ENCODE assay signal across 12 cellular contexts in genomic region chr2:85541753-85542457, GRCh38. TPM values are rescaled to one million over a fixed set of nuclear protein-coding genes. Genes with fewer than 3 reads are reported as not detected.
A peak's percentile ranks its signal among the peaks of the same experiment; 100 is the strongest.
DNase-seq lines count a peak whose midpoint lies in the region; ATAC-seq, FAIRE-seq and TF ChIP-seq lines count a peak whose summit lies in the region.
"Had no signal": no experiment of that assay in that cellular context is flagged by ENCODE, and none has a peak within 500 bp of the region (broad histone marks: within the 10 kb centered on the region; RNA-seq: fewer than 3 reads in every experiment).

No MANE protein-coding gene starts in this region.

- dilution Hi-C loops in keratinocyte (cut with MboI; ENCODE audit: extremely low pct_ligation_motif_present, low sequenced_read_pairs): no loop called here

- peak overlapping the region; percentile 100 for H3K9ac ChIP-seq in keratinocyte (ENCODE audit: control insufficient read depth, extremely low read depth, insufficient read depth, low read length)

- ATAC-seq in heart left ventricle (no peak), Right ventricle myocardium inferior (no peak), HG02981 (IDR thresholded peaks at IDR 0.05; ENCODE audit: unreplicated experiment) (no peak), foreskin keratinocyte (no peak)
- ATAC-seq: left colon had no signal

- H3K4me3 ChIP-seq in heart left ventricle: peak overlapping the region in 11 of 12 donors; percentile 17 to 98 (median 91)
- peak overlapping the region; percentile 75 to 97 (median 86) for H3K4me3 ChIP-seq in keratinocyte (ENCODE audit: control insufficient read depth in 2 of 3, extremely low read depth in 1 of 3, insufficient read depth in 2 of 3, low read depth in 1 of 3, low read length in 3 of 3)
- H3K4me3 ChIP-seq in tibial nerve: peak overlapping the region in 3 of 4 donors; percentile 71 to 98 (median 79)

- WGBS in heart left ventricle, 4 donors: 51 to 58% (median 53%) methylated on average over 5 of the region's 5 CpGs
- 41 to 42% methylated on average over 5 of the region's 5 CpGs for WGBS in tibial nerve, 2 donors

- H3K9me3 ChIP-seq in heart left ventricle: no peaks in the 10 kb centered on the region
- H3K9me3 ChIP-seq in keratinocyte (ENCODE audit: control insufficient read depth, low read depth, low read length): no peaks in the 10 kb centered on the region
- H3K9me3 ChIP-seq in tibial nerve: no peaks in the 10 kb centered on the region

- intact Hi-C loops in heart left ventricle (cut with DNase I) (no loop called here), Right ventricle myocardium inferior (cut with DNase I) (no loop called here)

- peaks cover 46% of the 10 kb centered on the region for H4K20me1 ChIP-seq in keratinocyte (ENCODE audit: control insufficient read depth, extremely low read depth, insufficient read depth, low read length)

- peaks cover 2% of the 10 kb centered on the region for H3K9me1 ChIP-seq in keratinocyte (ENCODE audit: control insufficient read depth, extremely low read depth, insufficient read depth, low read length)

- H2AFZ ChIP-seq in keratinocyte (ENCODE audit: control insufficient read depth, low read length): no peak overlapping the region

- TF ChIP-seq CTCF in heart left ventricle (IDR thresholded peaks at IDR 0.05): no peak
- no peak for TF ChIP-seq CTCF in keratinocyte (optimal IDR thresholded peaks at IDR 0.05 in 1 of 3, IDR thresholded peaks at IDR 0.05 in 1 of 3, conservative IDR thresholded peaks at IDR 0.05 in 1 of 3; ENCODE audit: extremely low read depth in 1 of 3, insufficient read depth in 2 of 3, low read length in 3 of 3)
- TF ChIP-seq CTCF in tibial nerve (IDR thresholded peaks at IDR 0.05): no peak
- no peak for TF ChIP-seq CTCF in foreskin keratinocyte (conservative IDR thresholded peaks at IDR 0.05)

- DNase-seq in heart left ventricle (no peak), Right ventricle myocardium inferior (ENCODE audit: missing footprints) (no peak), keratinocyte (ENCODE audit: low read depth, low spot score) (no peak), tibial nerve (ENCODE audit: low spot score in 2 of 2) (no peak), foreskin keratinocyte (no peak), activated gamma-delta T cell treated with Interleukin-2 at 50 U/mL for 16 hours (no peak)
- DNase-seq: activated CD4-positive, alpha-beta T cell treated with anti-CD3 and anti-CD28 coated beads, Interleukin-2, amount 50 U/mL, for 4 hours; DMS53; NCI-H1092 treated with DMSO at 0.1 percent for 48 hours had no signal

- no peak for FAIRE-seq in keratinocyte (lab: Jason Lieb, UNC)

- H3K4me1 ChIP-seq in heart left ventricle (peaks cover 0 to 55% (median 42%) of the 10 kb centered on the region in 12 donors), keratinocyte (ENCODE audit: control insufficient read depth, extremely low read depth, insufficient read depth, low read length) (peaks cover 57% of the 10 kb centered on the region), tibial nerve (peaks cover 0 to 44% (median 23%) of the 10 kb centered on the region in 4 donors), foreskin keratinocyte (peaks cover 40% of the 10 kb centered on the region)

- H3K27ac ChIP-seq in heart left ventricle (peak overlapping the region in 9 of 12 donors; percentile 94 to 100 (median 99)), angular gyrus (ENCODE audit: low read depth, low read length) (peak overlapping the region; percentile 29), keratinocyte (ENCODE audit: control insufficient read depth, insufficient read depth, low read length) (peak overlapping the region; percentile 22), tibial nerve (peak overlapping the region in 3 of 4 donors; percentile 10 to 98 (median 97)), foreskin keratinocyte (no peak overlapping the region)

- peak overlapping the region; percentile 92 for H3K4me2 ChIP-seq in keratinocyte (ENCODE audit: control insufficient read depth, extremely low read depth, insufficient read depth, low read depth, low read length)

- H3K79me2 ChIP-seq in keratinocyte (ENCODE audit: control insufficient read depth, insufficient read depth, low read length): peaks cover 55% of the 10 kb centered on the region

- no peaks in the 10 kb centered on the region for H3K27me3 ChIP-seq in heart left ventricle
- no peaks in the 10 kb centered on the region for H3K27me3 ChIP-seq in keratinocyte (ENCODE audit: control insufficient read depth, extremely low read depth, insufficient read depth, low read length)
- H3K27me3 ChIP-seq in tibial nerve: no peaks in the 10 kb centered on the region
- no peaks in the 10 kb centered on the region for H3K27me3 ChIP-seq in foreskin keratinocyte

- H3K36me3 ChIP-seq in heart left ventricle (peaks cover 4 to 68% (median 57%) of the 10 kb centered on the region in 9 donors), keratinocyte (ENCODE audit: control insufficient read depth in 2 of 2, extremely low read depth in 1 of 2, insufficient read depth in 2 of 2, low read length in 2 of 2) (peaks cover 13 to 51% of the 10 kb centered on the region in 2 experiments), tibial nerve (peaks cover 11 to 58% (median 40%) of the 10 kb centered on the region in 3 donors)

- no peak for TF ChIP-seq EP300 in tibial nerve (IDR thresholded peaks at IDR 0.05)

- no peak for TF ChIP-seq POLR2A in heart left ventricle (IDR thresholded peaks at IDR 0.05)
- no peak for TF ChIP-seq POLR2A in tibial nerve (IDR thresholded peaks at IDR 0.05)

RNA-seq across cellular contexts. Expression of gene MAT2A, which starts 2.9 kb away (rescaled TPM):
- total RNA-seq in heart left ventricle: 100 to 1,000 TPM in 7 of 9 donors, 10 to 100 TPM in 2; 66.0 to 218 (median 128) TPM
- 100 to 1,000 TPM in 1 of 2 donors, 10 to 100 TPM in 1; 72.3 to 131 TPM for polyA plus RNA-seq in heart left ventricle
- total RNA-seq in Right ventricle myocardium inferior: 118 TPM
- 304 to 353 TPM (median 304 TPM) in 3 replicates for polyA plus RNA-seq in keratinocyte
- 57.4 TPM for polyA plus RNA-seq in keratinocyte (2011; ENCODE audit: low read depth)
- polyA plus RNA-seq in keratinocyte (2011; cell fraction: cytosol; rRNA removed): 94.8 and 181 TPM in 2 replicates
- polyA plus RNA-seq in keratinocyte (2011; cell fraction: nucleus; rRNA removed): 658 and 880 TPM in 2 replicates
- 173 and 177 TPM in 2 replicates for polyA plus RNA-seq in keratinocyte (2012; ENCODE audit: low replicate concordance)
- polyA minus RNA-seq in keratinocyte: 103 to 407 TPM (median 336 TPM) in 3 replicates
- polyA minus RNA-seq in keratinocyte (2011; cell fraction: cytosol; rRNA and poly(A)+ RNA removed): 279 TPM
- 276 and 293 TPM in 2 replicates for polyA minus RNA-seq in keratinocyte (2011; cell fraction: nucleus; rRNA and poly(A)+ RNA removed)
- 100 to 1,000 TPM; 139 to 164 (median 145) TPM for total RNA-seq in tibial nerve
- 141 and 157 TPM in 2 replicates for total RNA-seq in foreskin keratinocyte
- 92.5 and 105 TPM in 2 replicates for polyA plus RNA-seq in foreskin keratinocyte

RNA-seq across cellular contexts. Expression of gene GGCX, which starts 19.4 kb away (rescaled TPM):
- total RNA-seq in heart left ventricle (10 to 100 TPM; 13.2 to 30.7 (median 20.8) TPM), Right ventricle myocardium inferior (26.9 TPM), tibial nerve (10 to 100 TPM; 24.7 to 34.3 (median 27.1) TPM), foreskin keratinocyte (36.2 and 36.8 TPM in 2 replicates)
- polyA plus RNA-seq in heart left ventricle (10 to 100 TPM; 12.6 to 28.7 TPM), keratinocyte (34.3 to 39.1 TPM (median 35.6 TPM) in 3 replicates), foreskin keratinocyte (24.9 and 27.2 TPM in 2 replicates)
- polyA plus RNA-seq in keratinocyte (2011; ENCODE audit: low read depth): 4.1 TPM
- 19.5 and 21.6 TPM in 2 replicates for polyA plus RNA-seq in keratinocyte (2011; cell fraction: cytosol; rRNA removed)
- polyA plus RNA-seq in keratinocyte (2011; cell fraction: nucleus; rRNA removed): 58.3 and 60.4 TPM in 2 replicates
- polyA plus RNA-seq in keratinocyte (2012; ENCODE audit: low replicate concordance): 15.0 and 31.9 TPM in 2 replicates
- 63.9 to 70.2 TPM (median 64.7 TPM) in 3 replicates for polyA minus RNA-seq in keratinocyte
- 19.8 TPM for polyA minus RNA-seq in keratinocyte (2011; cell fraction: cytosol; rRNA and poly(A)+ RNA removed)
- 54.3 and 79.6 TPM in 2 replicates for polyA minus RNA-seq in keratinocyte (2011; cell fraction: nucleus; rRNA and poly(A)+ RNA removed)

RNA-seq across cellular contexts. Expression of gene VAMP8, which starts 35.5 kb away (rescaled TPM):
- 100 to 1,000 TPM in 1 of 9 donors, 10 to 100 TPM in 4, 1 to 10 TPM in 4; 5.4 to 103 (median 10.1) TPM for total RNA-seq in heart left ventricle
- polyA plus RNA-seq in heart left ventricle: 10 to 100 TPM; 13.8 to 21.7 TPM
- total RNA-seq in Right ventricle myocardium inferior: 26.1 TPM
- 291 to 385 TPM (median 323 TPM) in 3 replicates for polyA plus RNA-seq in keratinocyte
- polyA plus RNA-seq in keratinocyte (2011; ENCODE audit: low read depth): 115 TPM
- polyA plus RNA-seq in keratinocyte (2011; cell fraction: cytosol; rRNA removed): 423 and 525 TPM in 2 replicates
- polyA plus RNA-seq in keratinocyte (2011; cell fraction: nucleus; rRNA removed): 184 and 200 TPM in 2 replicates
- 220 and 230 TPM in 2 replicates for polyA plus RNA-seq in keratinocyte (2012; ENCODE audit: low replicate concordance)
- 45.8 to 108 TPM (median 86.7 TPM) in 3 replicates for polyA minus RNA-seq in keratinocyte
- 50.3 TPM for polyA minus RNA-seq in keratinocyte (2011; cell fraction: cytosol; rRNA and poly(A)+ RNA removed)
- 17.8 and 33.5 TPM in 2 replicates for polyA minus RNA-seq in keratinocyte (2011; cell fraction: nucleus; rRNA and poly(A)+ RNA removed)
- total RNA-seq in tibial nerve: 10 to 100 TPM in 2 of 4 donors, 1 to 10 TPM in 2; 4.3 to 24.0 (median 11.8) TPM
- total RNA-seq in foreskin keratinocyte: 93.1 and 116 TPM in 2 replicates
- 286 and 294 TPM in 2 replicates for polyA plus RNA-seq in foreskin keratinocyte

RNA-seq across cellular contexts. Expression of gene VAMP5, which starts 42.3 kb away (rescaled TPM):
- total RNA-seq in heart left ventricle (100 to 1,000 TPM in 1 of 9 donors, 10 to 100 TPM in 8; 21.0 to 186 (median 36.6) TPM), Right ventricle myocardium inferior (62.1 TPM), tibial nerve (10 to 100 TPM; 39.6 to 91.6 (median 55.6) TPM), foreskin keratinocyte (0.99 and 1.6 TPM in 2 replicates)
- polyA plus RNA-seq in heart left ventricle (10 to 100 TPM; 65.4 to 81.9 TPM), keratinocyte (9.3 to 24.1 TPM (median 11.0 TPM) in 3 replicates), foreskin keratinocyte (5.3 and 6.3 TPM in 2 replicates)
- 4.6 TPM for polyA plus RNA-seq in keratinocyte (2011; ENCODE audit: low read depth)
- polyA plus RNA-seq in keratinocyte (2011; cell fraction: cytosol; rRNA removed): 14.2 and 17.5 TPM in 2 replicates
- polyA plus RNA-seq in keratinocyte (2011; cell fraction: nucleus; rRNA removed): 18.0 and 24.5 TPM in 2 replicates
- polyA plus RNA-seq in keratinocyte (2012; ENCODE audit: low replicate concordance): 9.8 and 27.8 TPM in 2 replicates
- polyA minus RNA-seq in keratinocyte: 4.3 to 18.1 TPM (median 5.4 TPM) in 3 replicates
- polyA minus RNA-seq in keratinocyte (2011; cell fraction: cytosol; rRNA and poly(A)+ RNA removed): 7.5 TPM
- polyA minus RNA-seq in keratinocyte (2011; cell fraction: nucleus; rRNA and poly(A)+ RNA removed): 2.3 TPM in 1 of 2 replicates, not detected in the other

RNA-seq across cellular contexts. Expression of gene RNF181, which starts 53.6 kb away (rescaled TPM):
- 100 to 1,000 TPM in 4 of 9 donors, 10 to 100 TPM in 5; 77.7 to 208 (median 92.0) TPM for total RNA-seq in heart left ventricle
- 100 to 1,000 TPM; 165 to 235 TPM for polyA plus RNA-seq in heart left ventricle
- 87.8 TPM for total RNA-seq in Right ventricle myocardium inferior
- 174 to 336 TPM (median 264 TPM) in 3 replicates for polyA plus RNA-seq in keratinocyte
- 142 TPM for polyA plus RNA-seq in keratinocyte (2011; ENCODE audit: low read depth)
- polyA plus RNA-seq in keratinocyte (2011; cell fraction: cytosol; rRNA removed): 254 and 258 TPM in 2 replicates
- 174 and 184 TPM in 2 replicates for polyA plus RNA-seq in keratinocyte (2011; cell fraction: nucleus; rRNA removed)
- 183 and 184 TPM in 2 replicates for polyA plus RNA-seq in keratinocyte (2012; ENCODE audit: low replicate concordance)
- polyA minus RNA-seq in keratinocyte: 91.5 to 161 TPM (median 143 TPM) in 3 replicates
- polyA minus RNA-seq in keratinocyte (2011; cell fraction: cytosol; rRNA and poly(A)+ RNA removed): 59.3 TPM
- 36.0 and 45.8 TPM in 2 replicates for polyA minus RNA-seq in keratinocyte (2011; cell fraction: nucleus; rRNA and poly(A)+ RNA removed)
- total RNA-seq in tibial nerve: 100 to 1,000 TPM; 117 to 212 (median 162) TPM
- total RNA-seq in foreskin keratinocyte: 164 and 177 TPM in 2 replicates
- polyA plus RNA-seq in foreskin keratinocyte: 231 and 251 TPM in 2 replicates
